ENCODE assay signal across 34 cellular contexts in the genomic region with DNA sequence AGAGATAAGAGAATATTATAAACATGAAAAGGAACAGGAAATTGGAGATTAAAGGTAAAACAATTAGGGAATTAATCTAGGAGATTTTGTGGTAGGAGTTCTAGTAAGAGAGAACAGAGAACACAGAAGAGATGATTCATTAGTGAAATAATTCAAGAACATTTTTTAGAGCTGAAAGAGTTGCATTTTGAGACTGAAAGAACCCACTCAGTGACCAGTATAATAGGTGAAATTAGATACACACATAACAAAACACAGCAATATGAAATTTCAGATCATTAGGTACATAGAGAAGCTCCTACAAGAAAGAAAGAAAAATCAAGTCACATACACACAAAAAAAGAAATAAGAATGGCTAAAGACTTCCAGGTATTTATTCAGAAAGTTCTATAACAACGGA.
"Had no signal": no experiment of that assay in that cellular context is flagged by ENCODE, and none has a peak within 500 bp of the region (broad histone marks: within the 10 kb centered on the region; RNA-seq: fewer than 3 reads in every experiment).

No MANE protein-coding gene starts in this region.

- H3K27ac ChIP-seq: KMS-11 had no signal

- DNase-seq: Karpas-422, Kasumi-1, KG1, MG63, MM.1S, MV-4-11, NCI-H1048, NCI-H1092, NCI-H1092 treated with DMSO at 0.1 percent for 48 hours, NCI-H1105, NCI-H1105 treated with DMSO at 0.1 percent for 48 hours, NCI-H1417, NCI-H1417 treated with DMSO at 0.1 percent for 48 hours, NCI-H1436, NCI-H1436 treated with DMSO at 0.1 percent for 48 hours, NCI-H146, NCI-H1694, NCI-H1694 treated with DMSO at 0.1 percent for 48 hours, NCI-H187, NCI-H187 treated with DMSO at 0.1 percent for 48 hours, NCI-H1930, NCI-H2029, NCI-H2029 treated with DMSO at 0.1 percent for 48 hours, NCI-H2081, NCI-H2081 treated with DMSO at 0.1 percent for 48 hours, NCI-H2107, NCI-H2171, NCI-H2171 treated with DMSO at 0.1 percent for 48 hours, NCI-H2227 treated with DMSO at 0.1 percent for 48 hours, NCI-H226, NCI-H345, NCI-H446, NCI-H446 treated with DMSO at 0.1 percent for 48 hours had no signal

- H3K9me3 ChIP-seq: MG63 had no signal

- H3K9ac ChIP-seq: KMS-11 had no signal

- H3K4me2 ChIP-seq: KMS-11 had no signal

- H3K27me3 ChIP-seq: MG63 had no signal

- H3K36me3 ChIP-seq: MG63 had no signal

- H3K4me3 ChIP-seq: MG63 had no signal
